In genomic region chr11:10418950-10419310, GRCh38 we compare ENCODE assay signal across 1 cellular context.
TF ChIP-seq lines count a peak whose summit lies in the region.

No MANE protein-coding gene starts in this region.

TF ChIP-seq in IMR-90, 13 proteins besides CTCF, POLR2A, EP300 and RAD21 (continued from another document):
- TF ChIP-seq ELK1 (IDR thresholded peaks at IDR 0.05; ENCODE audit: borderline replicate concordance, low read depth, low read length) = no peak
- no peak for TF ChIP-seq SMC3 (IDR thresholded peaks at IDR 0.05; ENCODE audit: low read depth, low read length)
- no peak for TF ChIP-seq CEBPB (IDR thresholded peaks at IDR 0.05; ENCODE audit: low read depth, low read length)
- no peak for TF ChIP-seq RFX5 (IDR thresholded peaks at IDR 0.05; ENCODE audit: low read depth, low read length)
- TF ChIP-seq MXI1 (IDR thresholded peaks at IDR 0.05; ENCODE audit: borderline replicate concordance, low read depth, low read length) = no peak
